ENCODE assay signal across 10 cellular contexts in the genomic region with DNA sequence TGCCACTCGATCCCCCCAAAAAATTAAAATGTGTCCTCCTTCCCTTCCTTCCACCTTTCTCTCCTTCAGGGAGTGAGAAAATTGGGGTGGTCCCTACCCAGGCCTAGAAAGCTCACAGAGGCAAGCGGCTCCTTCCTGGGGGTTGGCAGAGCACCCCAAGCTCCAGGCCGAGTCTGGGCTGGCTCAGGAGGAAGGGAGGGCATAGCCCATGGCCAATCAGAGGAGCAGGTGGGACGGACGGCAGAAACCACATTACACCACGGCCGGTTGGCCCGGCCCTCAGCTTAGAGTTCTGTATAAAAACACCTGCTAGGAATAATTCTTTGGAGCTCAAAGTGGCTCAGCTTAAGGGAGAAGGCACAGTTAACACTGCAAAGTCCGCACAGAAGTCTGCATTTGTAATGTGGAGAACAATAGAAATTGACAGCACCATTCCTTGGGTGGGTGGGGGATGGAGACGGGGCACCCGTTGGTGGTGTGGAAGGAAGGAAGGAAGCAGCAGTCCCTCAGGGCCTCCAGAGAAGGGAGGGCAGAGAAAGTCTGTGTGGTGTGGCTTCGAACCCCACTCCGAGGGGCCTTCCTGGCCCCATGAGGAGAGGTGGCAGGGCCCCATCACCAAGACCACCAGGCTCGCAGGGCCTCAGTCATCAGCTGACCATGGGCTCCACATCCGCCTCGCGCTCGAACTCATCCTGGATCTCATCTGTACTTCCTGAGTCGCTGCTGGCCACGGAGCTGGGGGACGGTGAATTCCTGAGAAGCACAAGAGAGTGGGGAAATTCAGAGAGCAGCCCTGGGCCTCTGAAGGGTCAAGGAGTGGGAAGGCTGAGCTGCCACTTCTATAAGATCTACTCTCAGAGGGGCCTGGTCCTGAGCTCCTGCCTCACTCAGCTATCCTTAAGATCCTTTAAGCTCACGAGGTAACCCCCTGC. TPM values are rescaled to one million over a fixed set of nuclear protein-coding genes. Genes with fewer than 3 reads are reported as not detected.
DNase-seq lines count a peak whose midpoint lies in the region; ATAC-seq and TF ChIP-seq lines count a peak whose summit lies in the region.
"Had no signal": no experiment of that assay in that cellular context is flagged by ENCODE, and none has a peak within 500 bp of the region (broad histone marks: within the 10 kb centered on the region; RNA-seq: fewer than 3 reads in every experiment).

No MANE protein-coding gene starts in this region.

- H3K4me1 ChIP-seq in A673 (ENCODE audit: insufficient read depth, low read length, poor library complexity, severe bottlenecking) (peaks cover 9% of the 10 kb centered on the region), colonic mucosa (peaks cover 5% of the 10 kb centered on the region)

- H3K36me3 ChIP-seq in A673 (ENCODE audit: insufficient read depth, low read length, poor library complexity, severe bottlenecking): peaks cover 14% of the 10 kb centered on the region
- H3K36me3 ChIP-seq in colonic mucosa: no peaks in the 10 kb centered on the region

- H3K9me3 Mint-ChIP-seq in IgD-negative memory B cell (no peaks in the 10 kb centered on the region), natural killer cell (no peaks in the 10 kb centered on the region)
- no peaks in the 10 kb centered on the region for H3K9me3 Mint-ChIP-seq in central memory CD8-positive, alpha-beta T cell

- H3K27me3 ChIP-seq in A673 (replicated peaks; ENCODE audit: insufficient read depth, low read depth, low read length, poor library complexity): no peaks in the 10 kb centered on the region
- H3K27me3 ChIP-seq in colonic mucosa: no peaks in the 10 kb centered on the region

- intact Hi-C loops in A673 (cut with micrococcal nuclease; ENCODE audit: unreplicated experiment): loop anchor here (2.0 to 10.0 kb wide), 2 partner anchors 189 to 747 kb away; no protein-coding TSS in a partner anchor
- intact Hi-C loops in natural killer cell (cut with micrococcal nuclease): loop anchor here (1.0 kb wide), 1 partner anchor 64 kb away; no protein-coding TSS in a partner anchor
- intact Hi-C loops in colonic mucosa (cut with DNase I): loop anchor here (5.0 to 10.0 kb wide), 2 partner anchors 189 to 327 kb away; no protein-coding TSS in a partner anchor

- TF ChIP-seq CTCF in A673 (conservative IDR thresholded peaks at IDR 0.05; ENCODE audit: low read depth, low read length) (no peak), natural killer cell (IDR thresholded peaks at IDR 0.05) (no peak), colonic mucosa (IDR thresholded peaks at IDR 0.05) (no peak)

- H3K4me3 ChIP-seq in A673 (ENCODE audit: low read depth, low read length, poor library complexity, severe bottlenecking) (no peak overlapping the region), colonic mucosa (no peak overlapping the region)

- BruUV-seq in A673 (replicated peaks; lab: Mats Ljungman, UMichigan): no TSS peak

- peak overlapping the region; percentile 66 to 91 (median 74) for H3K4me3 Mint-ChIP-seq in IgD-negative memory B cell
- H3K4me3 Mint-ChIP-seq in central memory CD8-positive, alpha-beta T cell: no peak overlapping the region
- H3K4me3 Mint-ChIP-seq in natural killer cell: peak overlapping the region; percentile 31

- peak overlapping the region; percentile 75 to 94 (median 84) for H3K27ac Mint-ChIP-seq in IgD-negative memory B cell
- peak overlapping the region; percentile 71 for H3K27ac Mint-ChIP-seq in central memory CD8-positive, alpha-beta T cell (ENCODE audit: low read depth)
- peak overlapping the region; percentile 77 to 81 for H3K27ac Mint-ChIP-seq in natural killer cell

- H3K9me3 ChIP-seq in A673 (ENCODE audit: low read depth, low read length, poor library complexity, severe bottlenecking): no peaks in the 10 kb centered on the region
- no peaks in the 10 kb centered on the region for H3K9me3 ChIP-seq in colonic mucosa

- H3K27me3 Mint-ChIP-seq in IgD-negative memory B cell (no peaks in the 10 kb centered on the region), natural killer cell (ENCODE audit: low read depth in 2 of 2) (no peaks in the 10 kb centered on the region)
- no peaks in the 10 kb centered on the region for H3K27me3 Mint-ChIP-seq in central memory CD8-positive, alpha-beta T cell

- no peak for DNase-seq in A673 (ENCODE audit: low spot score)
- DNase-seq in central memory CD8-positive, alpha-beta T cell (ENCODE audit: low spot score in 2 of 2): no peak
- no peak for DNase-seq in natural killer cell
- DNase-seq in colonic mucosa: no peak
- DNase-seq in H4 (ENCODE audit: low spot score): no peak
- no peak for DNase-seq in activated CD4-positive, alpha-beta T cell treated with anti-CD3 and anti-CD28 coated beads for 48 hours
- DNase-seq: activated naive CD4-positive, alpha-beta T cell had no signal

- no peak overlapping the region for H3K9ac ChIP-seq in colonic mucosa (ENCODE audit: low read depth in 2 of 2, low read length in 2 of 2)

- no peak for ATAC-seq in central memory CD8-positive, alpha-beta T cell (replicated peaks; ENCODE audit: extremely low read depth, poor library complexity, severe bottlenecking)
- ATAC-seq in natural killer cell (peak; percentile 20 to 59 (median 20)), GM21619 (IDR thresholded peaks at IDR 0.05; ENCODE audit: unreplicated experiment) (no peak)

- H3K4me1 Mint-ChIP-seq in IgD-negative memory B cell (peaks cover 13 to 29% (median 20%) of the 10 kb centered on the region in 3 donors), natural killer cell (peaks cover 25 to 36% of the 10 kb centered on the region in 2 donors)
- peaks cover 20% of the 10 kb centered on the region for H3K4me1 Mint-ChIP-seq in central memory CD8-positive, alpha-beta T cell

- H3K27ac ChIP-seq in A673 (ENCODE audit: low read depth, low read length, poor library complexity, severe bottlenecking) (peak overlapping the region; percentile 37), colonic mucosa (no peak overlapping the region)

- POLR2A ChIA-PET in A673 (lab: Charles Lee; ENCODE audit: low non-redundant PET): interaction anchor here (0.9 kb wide), 1 partner anchor 59 kb away, joined by 4 read pairs; no protein-coding TSS in a partner anchor

- CTCF ChIA-PET in A673 (lab: Charles Lee): interaction anchor here (0.6 to 2.1 kb wide), 3 partner anchors 18 to 202 kb away, joined by 3 to 8 read pairs (median 3); no protein-coding TSS in a partner anchor

- H3K36me3 Mint-ChIP-seq in IgD-negative memory B cell (peaks cover 10% of the 10 kb centered on the region), natural killer cell (no peaks in the 10 kb centered on the region)
- peaks cover 42% of the 10 kb centered on the region for H3K36me3 Mint-ChIP-seq in central memory CD8-positive, alpha-beta T cell (ENCODE audit: insufficient read depth)

RNA-seq across cellular contexts. Expression of gene ALDH4A1, which starts 5.8 kb away (rescaled TPM):
- total RNA-seq in A673 (2021): 18.4 and 23.1 TPM in 2 replicates
- polyA plus RNA-seq in IgD-negative memory B cell: 2.8 TPM
- 1 to 10 TPM; 3.4 to 4.1 (median 3.7) TPM for total RNA-seq in natural killer cell
- total RNA-seq in colonic mucosa: 10 to 100 TPM in 1 of 2 donors, 1 to 10 TPM in 1; 7.9 to 13.0 TPM
- total RNA-seq in H4 (2014; rRNA removed; shearing (Covaris generic)): 2.5 and 3.3 TPM in 2 replicates

RNA-seq across cellular contexts. Expression of gene IFFO2, which starts 48.3 kb away (rescaled TPM):
- total RNA-seq in A673 (2021) (13.3 and 16.3 TPM in 2 replicates), natural killer cell (100 to 1,000 TPM in 1 of 3 donors, 10 to 100 TPM in 2; 52.4 to 105 (median 66.5) TPM), colonic mucosa (10 to 100 TPM in 1 of 2 donors, 1 to 10 TPM in 1; 5.6 to 14.0 TPM)
- polyA plus RNA-seq in IgD-negative memory B cell: 1.5 TPM
- 3.5 and 4.4 TPM in 2 replicates for total RNA-seq in H4 (2014; rRNA removed; shearing (Covaris generic))

RNA-seq across cellular contexts. Expression of gene TAS1R2, which starts 48.7 kb away (rescaled TPM):
- total RNA-seq in A673 (2021) (not detected in 2 replicates), natural killer cell (not detected), colonic mucosa (not detected)
- not detected for polyA plus RNA-seq in IgD-negative memory B cell
- not detected in 2 replicates for total RNA-seq in H4 (2014; rRNA removed; shearing (Covaris generic))
- total RNA-seq: MCF 10A had no signal

Comparison
In these comparisons a context has a peak if more than half of its experiments do, and no peak if none do; other contexts are left out.
1. ATAC-seq: peak in natural killer cell (3 of 3); none in central memory CD8-positive, alpha-beta T cell (single experiment) and GM21619 (single experiment).
2. Peak in every context shown above with its lines, with median percentiles within 50 percentile points of each other: H3K27ac Mint-ChIP-seq.